12 cellular contexts compared by ENCODE assay signal in the genomic region with DNA sequence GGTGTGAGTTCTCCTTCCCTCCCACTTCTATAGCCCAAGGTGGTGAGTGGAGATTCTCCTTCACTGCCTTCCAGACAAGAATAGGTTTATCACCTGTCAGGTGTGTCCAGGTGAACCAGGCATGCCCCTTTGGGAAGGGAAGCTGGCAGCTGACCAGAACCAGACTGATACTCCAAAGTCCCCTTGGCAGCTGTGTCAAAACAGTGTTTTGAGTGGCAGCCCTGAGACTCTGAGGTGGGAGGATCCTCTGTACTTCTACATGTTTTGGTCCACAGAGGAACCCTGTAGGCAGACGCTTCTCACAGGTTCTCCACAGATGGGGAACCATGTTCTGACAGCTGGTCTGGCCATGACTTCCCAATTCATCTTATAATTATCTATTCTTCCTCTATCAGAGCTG. TPM values are rescaled to one million over a fixed set of nuclear protein-coding genes. Genes with fewer than 3 reads are reported as not detected.
"Had no signal": no experiment of that assay in that cellular context is flagged by ENCODE, and none has a peak within 500 bp of the region (broad histone marks: within the 10 kb centered on the region; RNA-seq: fewer than 3 reads in every experiment).

No MANE protein-coding gene starts in this region.

- H3K36me3 ChIP-seq: esophagus muscularis mucosa had no signal

- H3K4me3 ChIP-seq: esophagus muscularis mucosa had no signal

- H3K9me3 Mint-ChIP-seq: activated CD8-positive, alpha-beta T cell treated with anti-CD3 and anti-CD28 coated beads for 36 hours; activated naive CD4-positive, alpha-beta T cell treated with anti-CD3 and anti-CD28 coated beads for 36 hours; activated T-helper 1 cell treated with anti-CD3 and anti-CD28 coated beads, Interleukin-12 subunit alpha, Interleukin-12 subunit beta, Interleukin-2, Interleukin-4 antibody, amounts not matched to agents 30 ng/mL and 10 ng/mL and 1 ng/mL, durations not matched to agents 14 hours and 24 hours and 36 hours; memory B cell; neural crest cell had no signal

- H3K4me1 Mint-ChIP-seq: memory B cell, neural crest cell had no signal

- H3K4me3 Mint-ChIP-seq: activated CD8-positive, alpha-beta T cell treated with anti-CD3 and anti-CD28 coated beads for 36 hours; activated naive CD4-positive, alpha-beta T cell treated with anti-CD3 and anti-CD28 coated beads for 36 hours; activated T-helper 1 cell treated with anti-CD3 and anti-CD28 coated beads, Interleukin-12 subunit alpha, Interleukin-12 subunit beta, Interleukin-2, Interleukin-4 antibody, amounts not matched to agents 30 ng/mL and 10 ng/mL and 1 ng/mL, durations not matched to agents 14 hours and 24 hours and 36 hours; memory B cell; neural crest cell had no signal

- DNase-seq: activated CD8-positive, alpha-beta memory T cell treated with anti-CD3 and anti-CD28 coated beads, Interleukin-2, amount 50 U/mL, for 4 hours; activated CD8-positive, alpha-beta T cell treated with anti-CD3 and anti-CD28 coated beads for 36 hours; activated naive CD4-positive, alpha-beta T cell treated with anti-CD3 and anti-CD28 coated beads for 36 hours; head of caudate nucleus; T-helper 9 cell; trophoblast cell had no signal

- H3K27ac ChIP-seq: esophagus muscularis mucosa had no signal

- H3K27me3 Mint-ChIP-seq: activated CD8-positive, alpha-beta T cell treated with anti-CD3 and anti-CD28 coated beads for 36 hours; memory B cell had no signal

- ATAC-seq: activated CD8-positive, alpha-beta T cell treated with anti-CD3 and anti-CD28 coated beads for 36 hours had no signal

- H3K27ac Mint-ChIP-seq: activated CD8-positive, alpha-beta T cell treated with anti-CD3 and anti-CD28 coated beads for 36 hours; activated naive CD4-positive, alpha-beta T cell treated with anti-CD3 and anti-CD28 coated beads for 36 hours; activated T-helper 1 cell treated with anti-CD3 and anti-CD28 coated beads, Interleukin-12 subunit alpha, Interleukin-12 subunit beta, Interleukin-2, Interleukin-4 antibody, amounts not matched to agents 30 ng/mL and 10 ng/mL and 1 ng/mL, durations not matched to agents 14 hours and 24 hours and 36 hours; memory B cell had no signal

- H3K27me3 ChIP-seq: esophagus muscularis mucosa had no signal

- H3K9me3 ChIP-seq: esophagus muscularis mucosa had no signal

RNA-seq across cellular contexts. Expression of gene ISL2, which starts 30.1 kb away (rescaled TPM):
- total RNA-seq: activated naive CD4-positive, alpha-beta T cell treated with anti-CD3 and anti-CD28 coated beads for 36 hours; fibroblast of villous mesenchyme; neural crest cell; osteocyte had no signal
